ENCODE assay signal across 10 cellular contexts in genomic region chr1:7549693-7550161, GRCh38.
DNase-seq lines count a peak whose midpoint lies in the region; ATAC-seq and TF ChIP-seq lines count a peak whose summit lies in the region.
"Had no signal": no experiment of that assay in that cellular context is flagged by ENCODE, and none has a peak within 500 bp of the region (broad histone marks: within the 10 kb centered on the region; RNA-seq: fewer than 3 reads in every experiment).

No MANE protein-coding gene starts in this region.

- peaks cover 2% of the 10 kb centered on the region for H3K27me3 Mint-ChIP-seq in T-helper 2 cell treated with Interferon-gamma antibody and Interleukin-4, amounts not matched to agents 5 μg/mL and 100 μg/mL, for 36 hours (ENCODE audit: low read depth)

- peak overlapping the region; percentile 55 for H3K4me3 Mint-ChIP-seq in T-helper 2 cell treated with Interferon-gamma antibody and Interleukin-4, amounts not matched to agents 5 μg/mL and 100 μg/mL, for 36 hours

- whole genome bisulfite sequencing in sigmoid colon, 2 donors, result 56 to 79% methylated on average over 4 of the region's 4 CpGs

- no peaks in the 10 kb centered on the region for H3K36me3 ChIP-seq in sigmoid colon

- no peaks in the 10 kb centered on the region for H3K27me3 ChIP-seq in sigmoid colon

- H3K4me1 Mint-ChIP-seq in T-helper 2 cell treated with Interferon-gamma antibody and Interleukin-4, amounts not matched to agents 5 μg/mL and 100 μg/mL, for 36 hours (ENCODE audit: low read depth), result peaks cover 11% of the 10 kb centered on the region

- intact Hi-C loops in sigmoid colon (cut with DNase I), result no loop called here

- no peak for TF ChIP-seq POLR2A in sigmoid colon (IDR thresholded peaks at IDR 0.05)

- H3K4me1 ChIP-seq in sigmoid colon, result no peaks in the 10 kb centered on the region

- TF ChIP-seq EP300 in sigmoid colon (IDR thresholded peaks at IDR 0.05), result no peak

- no peaks in the 10 kb centered on the region for H3K36me3 Mint-ChIP-seq in T-helper 2 cell treated with Interferon-gamma antibody and Interleukin-4, amounts not matched to agents 5 μg/mL and 100 μg/mL, for 36 hours (ENCODE audit: low read depth)

- POLR2A ChIA-PET in RWPE1 (lab: Yijun Ruan, JAX; ENCODE audit: low non-redundant PET), result interaction anchor here (0.5 to 1.0 kb wide), 2 partner anchors 22 to 81 kb away, joined by 3 to 4 read pairs; no protein-coding TSS in a partner anchor

- TF ChIP-seq CTCF in RWPE1 (conservative IDR thresholded peaks at IDR 0.05; ENCODE audit: low read depth), result no peak
- no peak for TF ChIP-seq CTCF in sigmoid colon (IDR thresholded peaks at IDR 0.05)

- no peaks in the 10 kb centered on the region for H3K9me3 ChIP-seq in sigmoid colon

- H3K9me3 Mint-ChIP-seq in T-helper 2 cell treated with Interferon-gamma antibody and Interleukin-4, amounts not matched to agents 5 μg/mL and 100 μg/mL, for 36 hours, result no peaks in the 10 kb centered on the region

- no peak for DNase-seq in T-helper 2 cell treated with Interferon-gamma antibody and Interleukin-4, amounts not matched to agents 5 μg/mL and 100 μg/mL, for 36 hours (ENCODE audit: low spot score)
- DNase-seq in T-helper 2 cell (no peak), RWPE1 (ENCODE audit: low spot score) (peak; percentile 41), epithelial cell of prostate (ENCODE audit: low read depth, low spot score) (no peak), sigmoid colon (no peak), activated gamma-delta T cell treated with Interleukin-2 at 50 U/mL for 16 hours (no peak)
- peak; percentile 17 to 34 for DNase-seq in stimulated activated CD4-positive, alpha-beta T cell treated with anti-CD3 and anti-CD28 coated beads, Interleukin-4, amount 100 ng/mL, for 48 hours (ENCODE audit: low read depth in 2 of 2)
- DNase-seq: retina, SIG-M5 had no signal

- H3K27ac ChIP-seq in RWPE1 (peak overlapping the region; percentile 97), epithelial cell of prostate (peak overlapping the region; percentile 70), sigmoid colon (no peak overlapping the region)

- no peak for ATAC-seq in GM21717 (IDR thresholded peaks at IDR 0.05; ENCODE audit: unreplicated experiment)

- peak overlapping the region; percentile 86 for H3K27ac Mint-ChIP-seq in T-helper 2 cell treated with Interferon-gamma antibody and Interleukin-4, amounts not matched to agents 5 μg/mL and 100 μg/mL, for 36 hours

- no peak overlapping the region for H3K4me3 ChIP-seq in sigmoid colon

- CTCF ChIA-PET in RWPE1 (lab: Yijun Ruan, JAX), result interaction anchor here (0.6 to 0.7 kb wide), 3 partner anchors 9 to 758 kb away, joined by 3 read pairs; no protein-coding TSS in a partner anchor

Comparison
In these comparisons a context has a peak if more than half of its experiments do, and no peak if none do; other contexts are left out.
1. DNase-seq: peak in RWPE1 (single experiment) and stimulated activated CD4-positive, alpha-beta T cell treated with anti-CD3 and anti-CD28 coated beads, Interleukin-4, amount 100 ng/mL, for 48 hours (2 of 2); none in T-helper 2 cell treated with Interferon-gamma antibody and Interleukin-4, amounts not matched to agents 5 μg/mL and 100 μg/mL, for 36 hours (single experiment), T-helper 2 cell (0 of 5), epithelial cell of prostate (single experiment), sigmoid colon (single experiment) and activated gamma-delta T cell treated with Interleukin-2 at 50 U/mL for 16 hours (single experiment).
2. H3K27ac ChIP-seq: peak in RWPE1 (single experiment) and epithelial cell of prostate (single experiment); none in sigmoid colon (0 of 4).